In genomic region chr5:127685662-127686061, GRCh38 we compare ENCODE assay signal across 17 cellular contexts. TPM values are rescaled to one million over a fixed set of nuclear protein-coding genes. Genes with fewer than 3 reads are reported as not detected.
"Had no signal": no experiment of that assay in that cellular context is flagged by ENCODE, and none has a peak within 500 bp of the region (broad histone marks: within the 10 kb centered on the region; RNA-seq: fewer than 3 reads in every experiment).

No MANE protein-coding gene starts in this region.

- H3K27ac ChIP-seq: ascending aorta, hepatocyte, neutrophil, SK-N-MC, WERI-Rb-1 had no signal

- H3K36me3 ChIP-seq: ascending aorta, neutrophil, WERI-Rb-1 had no signal

- H3K9me3 ChIP-seq: neutrophil had no signal

- DNase-seq: activated CD4-positive, alpha-beta memory T cell treated with anti-CD3 and anti-CD28 coated beads, Interleukin-2, amount 10 ng/mL, durations not matched to agents 7 days and 5 days; activated CD4-positive, alpha-beta T cell treated with anti-CD3 and anti-CD28 coated beads for 36 hours; activated gamma-delta T cell treated with Interleukin-2 at 50 U/mL for 16 hours; activated naive CD8-positive, alpha-beta T cell treated with anti-CD3 and anti-CD28 coated beads, Interleukin-2, amount 10 ng/mL, durations not matched to agents 7 days and 5 days; activated T-cell treated with anti-CD3 and anti-CD28 coated beads, Interleukin-2, amount 50 U/mL, for 72 hours; naive B cell; stimulated activated CD4-positive, alpha-beta T cell treated with anti-CD3 and anti-CD28 coated beads, Interleukin-2, amount 100 ng/mL, for 48 hours; stimulated activated naive CD4-positive, alpha-beta T cell treated with Interleukin-2 at 50 U/mL for 16 hours; T-cell; WERI-Rb-1 had no signal

- H3K27me3 ChIP-seq: ascending aorta, hepatocyte, neutrophil had no signal

- H3K4me3 ChIP-seq: ascending aorta, hepatocyte, lung, SK-N-MC had no signal

- H3K4me1 ChIP-seq: ascending aorta had no signal

RNA-seq across cellular contexts. Expression of gene CCDC192, which starts 17.5 kb away (rescaled TPM):
- total RNA-seq: activated CD4-positive, alpha-beta memory T cell treated with anti-CD3 and anti-CD28 coated beads, Interleukin-2, amount 10 ng/mL, durations not matched to agents 7 days and 5 days; activated CD4-positive, alpha-beta T cell treated with anti-CD3 and anti-CD28 coated beads for 36 hours; activated naive CD8-positive, alpha-beta T cell treated with anti-CD3 and anti-CD28 coated beads, Interleukin-2, amount 10 ng/mL, durations not matched to agents 7 days and 5 days; ascending aorta; dermis blood vessel endothelial cell; hepatocyte; progenitor cell of endocrine pancreas had no signal

RNA-seq across cellular contexts. Expression of gene CTXN3, which starts 36.8 kb away (rescaled TPM):
- total RNA-seq: activated CD4-positive, alpha-beta memory T cell treated with anti-CD3 and anti-CD28 coated beads, Interleukin-2, amount 10 ng/mL, durations not matched to agents 7 days and 5 days; activated CD4-positive, alpha-beta T cell treated with anti-CD3 and anti-CD28 coated beads for 36 hours; activated naive CD8-positive, alpha-beta T cell treated with anti-CD3 and anti-CD28 coated beads, Interleukin-2, amount 10 ng/mL, durations not matched to agents 7 days and 5 days; activated T-cell treated with anti-CD3 and anti-CD28 coated beads, Interleukin-2, amount 50 U/mL, for 72 hours; ascending aorta; dermis blood vessel endothelial cell; hepatocyte; lung; progenitor cell of endocrine pancreas; T-cell had no signal
